In the genomic region with DNA sequence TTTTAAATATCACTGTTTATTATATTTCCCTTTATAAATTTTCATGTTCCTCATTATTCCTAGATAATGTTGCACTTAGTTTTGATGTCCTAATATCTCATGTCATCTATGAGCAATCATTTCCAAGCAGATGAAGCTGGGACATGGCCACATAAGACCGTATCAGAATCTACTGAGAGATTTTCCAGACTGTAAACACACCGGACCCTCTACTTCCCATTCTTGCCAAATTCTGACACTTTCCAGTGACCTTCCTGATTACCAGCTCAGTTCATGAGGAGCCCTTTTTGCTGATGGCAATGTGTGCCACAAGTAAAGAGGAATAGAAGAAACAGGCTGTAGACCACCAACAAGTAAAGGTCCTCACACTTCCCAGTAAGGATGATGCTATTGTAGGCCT, we compare ENCODE assay signal across 21 cellular contexts. TPM values are rescaled to one million over a fixed set of nuclear protein-coding genes. Genes with fewer than 3 reads are reported as not detected.
DNase-seq lines count a peak whose midpoint lies in the region; ATAC-seq and TF ChIP-seq lines count a peak whose summit lies in the region.
"Had no signal": no experiment of that assay in that cellular context is flagged by ENCODE, and none has a peak within 500 bp of the region (broad histone marks: within the 10 kb centered on the region; RNA-seq: fewer than 3 reads in every experiment).

No MANE protein-coding gene starts in this region.

- H3K4me2 ChIP-seq in GM23248 (ENCODE audit: unreplicated experiment) = peak overlapping the region; percentile 19

- H3K79me2 ChIP-seq in GM23248 (ENCODE audit: insufficient read depth) = no peaks in the 10 kb centered on the region

- no peak for TF ChIP-seq CTCF in brain microvascular endothelial cell (IDR thresholded peaks at IDR 0.05; ENCODE audit: low read depth, low read length, missing control alignments)
- no peak for TF ChIP-seq CTCF in omental fat pad (IDR thresholded peaks at IDR 0.05)

- DNase-seq in GM23248 (peak; percentile 17), brain microvascular endothelial cell (no peak), fibroblast of gingiva (ENCODE audit: low read depth) (peak; percentile 5), omental fat pad (ENCODE audit: low spot score) (no peak), NCI-H146 treated with DMSO at 0.1 percent for 48 hours (lab: John Stamatoyannopoulos, UW; ENCODE audit: unreplicated experiment) (no peak), COLO829 (ENCODE audit: low spot score) (no peak), NCI-H510A (lab: John Stamatoyannopoulos, UW) (no peak), HPDE6-E6E7 (ENCODE audit: extremely low spot score) (no peak)
- DNase-seq: BE2C; KBM-7; MG63; NCI-H1105 treated with DMSO at 0.1 percent for 48 hours; NCI-H146; NCI-H2029; NCI-H446; NCI-H526; NCI-H82; NK-92 treated with Interleukin-12 subunit alpha and Interleukin-12 subunit beta, amount 100 ng/mL, for 24 hours; PC-3 had no signal

- no peaks in the 10 kb centered on the region for H4K20me1 ChIP-seq in GM23248 (ENCODE audit: insufficient read depth)

- peak overlapping the region; percentile 66 for H3K27ac ChIP-seq in GM23248
- H3K27ac ChIP-seq in brain microvascular endothelial cell = peak overlapping the region; percentile 25
- H3K27ac ChIP-seq: 22Rv1 had no signal

- WGBS in GM23248 (ENCODE audit: low coverage in 1 of 2, low lambda C conversion rate in 2 of 2, missing lambda C conversion rate in 2 of 2), 2 experiments = 66 to 73% methylated on average over 2 of the region's 2 CpGs

- in situ Hi-C loops in GM23248 (cut with MboI) = no loop called here
- in situ Hi-C loops in brain microvascular endothelial cell (cut with HindIII; ENCODE audit: low pct_ligation_motif_present, low sequenced_read_pairs) = no loop called here

- H3K27me3 ChIP-seq in GM23248 (replicated peaks; ENCODE audit: insufficient read depth) (no peaks in the 10 kb centered on the region), brain microvascular endothelial cell (replicated peaks) (no peaks in the 10 kb centered on the region)
- H3K27me3 ChIP-seq: BE2C, MG63 had no signal

- ATAC-seq in omental fat pad (ENCODE audit: low FRiP score) = peak; percentile 27
- ATAC-seq: PC-3 had no signal

- peaks cover 35% of the 10 kb centered on the region for H3K4me1 ChIP-seq in GM23248 (ENCODE audit: insufficient read depth)
- H3K4me1 ChIP-seq: BE2C had no signal

- no peaks in the 10 kb centered on the region for H3K9me3 ChIP-seq in GM23248 (ENCODE audit: low read depth)
- H3K9me3 ChIP-seq: BE2C, MG63 had no signal

- H3F3A ChIP-seq in GM23248 (ENCODE audit: insufficient read depth) = peaks cover 14% of the 10 kb centered on the region

- peak overlapping the region; percentile 32; the same call in 1 of the 2 replicates for H2AFZ ChIP-seq in GM23248

- no peak overlapping the region for H3K9ac ChIP-seq in GM23248

- no peak overlapping the region for H3K4me3 ChIP-seq in GM23248
- H3K4me3 ChIP-seq in brain microvascular endothelial cell (ENCODE audit: low read depth, low read length) = no peak overlapping the region
- H3K4me3 ChIP-seq: MG63 had no signal

- H3K9me2 ChIP-seq in GM23248 (ENCODE audit: insufficient read depth) = no peaks in the 10 kb centered on the region

- H3K36me3 ChIP-seq in GM23248 (ENCODE audit: low read depth) = no peaks in the 10 kb centered on the region
- H3K36me3 ChIP-seq in brain microvascular endothelial cell (replicated peaks) = no peaks in the 10 kb centered on the region
- H3K36me3 ChIP-seq: BE2C, MG63 had no signal

RNA-seq across cellular contexts. Expression of a gene that starts 20.3 kb away (rescaled TPM):
- total RNA-seq in GM23248 (2014; rRNA removed; shearing (Covaris generic)) = 1.9 and 16.3 TPM in 2 replicates
- polyA plus RNA-seq in GM23248 (2016; fragmentation: Nextera tagmentation; extraction: Ambion mirVana) = 0.93 and 1.0 TPM in 2 replicates
- total RNA-seq in omental fat pad = 10 to 100 TPM in 2 of 4 donors, 1 to 10 TPM in 2; 7.9 to 28.2 (median 13.1) TPM
- total RNA-seq: PC-3 had no signal
- polyA plus RNA-seq: CD14-positive monocyte had no signal

Comparison
In these comparisons a context has a peak if more than half of its experiments do, and no peak if none do; other contexts are left out.
1. DNase-seq: peak in GM23248 (single experiment) and fibroblast of gingiva (single experiment); none in brain microvascular endothelial cell (single experiment), omental fat pad (single experiment), NCI-H146 treated with DMSO at 0.1 percent for 48 hours (single experiment), COLO829 (single experiment), NCI-H510A (single experiment) and HPDE6-E6E7 (single experiment).